In genomic region chr10:78042752-78043104, GRCh38 we compare ENCODE assay signal across 17 cellular contexts. TPM values are rescaled to one million over a fixed set of nuclear protein-coding genes. Genes with fewer than 3 reads are reported as not detected.
A peak's percentile ranks its signal among the peaks of the same experiment; 100 is the strongest.
DNase-seq lines count a peak whose midpoint lies in the region; ATAC-seq and TF ChIP-seq lines count a peak whose summit lies in the region.
"Had no signal": no experiment of that assay in that cellular context is flagged by ENCODE, and none has a peak within 500 bp of the region (broad histone marks: within the 10 kb centered on the region; RNA-seq: fewer than 3 reads in every experiment).

No MANE protein-coding gene starts in this region.

- POLR2A ChIA-PET in A673 (lab: Charles Lee; ENCODE audit: low non-redundant PET) = no interaction called here

- TF ChIP-seq CTCF in A673 (conservative IDR thresholded peaks at IDR 0.05; ENCODE audit: low read depth, low read length) = no peak
- no peak for TF ChIP-seq CTCF in GM12865 (IDR thresholded peaks at IDR 0.05; ENCODE audit: insufficient read depth, low read depth, low read length, missing control alignments)
- TF ChIP-seq CTCF in chondrocyte (IDR thresholded peaks at IDR 0.05) = no peak

- BruUV-seq in A673 (replicated peaks; lab: Mats Ljungman, UMichigan) = no TSS peak

- H3K4me1 Mint-ChIP-seq in T-helper 17 cell = peaks cover 34% of the 10 kb centered on the region
- H3K4me1 Mint-ChIP-seq in chondrocyte (ENCODE audit: low read depth) = peaks cover 47% of the 10 kb centered on the region

- H3K27ac ChIP-seq in A673 (ENCODE audit: low read depth, low read length, poor library complexity, severe bottlenecking) = peak overlapping the region; percentile 59
- H3K27ac ChIP-seq: hepatocyte had no signal

- peak overlapping the region; percentile 3 for H3K4me3 Mint-ChIP-seq in T-helper 17 cell
- H3K4me3 Mint-ChIP-seq in chondrocyte (ENCODE audit: unreplicated experiment) = no peak overlapping the region
- H3K4me3 Mint-ChIP-seq: natural killer cell had no signal

- H3K27me3 ChIP-seq in A673 (replicated peaks; ENCODE audit: insufficient read depth, low read depth, low read length, poor library complexity) = no peaks in the 10 kb centered on the region
- H3K27me3 ChIP-seq: BE2C, hepatocyte had no signal

- DNase-seq in A673 (ENCODE audit: low spot score) (no peak), GM12865 (ENCODE audit: low read depth) (peak; percentile 21), T-helper 17 cell (no peak), chondrocyte (ENCODE audit: low spot score) (no peak), NCI-H82 treated with DMSO at 0.1 percent for 48 hours (lab: John Stamatoyannopoulos, UW; ENCODE audit: unreplicated experiment) (no peak), left ventricle myocardium superior (no peak), T-helper 1 cell (no peak)
- DNase-seq: activated effector memory CD4-positive, alpha-beta T cell treated with Interleukin-2 at 50 U/mL for 16 hours; cortex of kidney; GF-D8; MM.1S; natural killer cell; NCI-H2029; small intestine had no signal

- intact Hi-C loops in A673 (cut with micrococcal nuclease; ENCODE audit: unreplicated experiment) = loop anchor here (5.0 to 10.0 kb wide), 2 partner anchors 92 to 1025 kb away; partner anchors contain the start of gene ZMIZ1
- intact Hi-C loops in left ventricle myocardium superior (cut with micrococcal nuclease) = loop anchor here (10.0 kb wide), 1 partner anchor 1152 kb away; no protein-coding TSS in a partner anchor

- H3K36me3 Mint-ChIP-seq in T-helper 17 cell (ENCODE audit: low read depth) = peaks cover 13% of the 10 kb centered on the region
- H3K36me3 Mint-ChIP-seq in chondrocyte (ENCODE audit: low read depth) = peaks cover 37% of the 10 kb centered on the region

- CTCF ChIA-PET in A673 (lab: Charles Lee) = no interaction called here

- peak overlapping the region; percentile 71 for H3K27ac Mint-ChIP-seq in T-helper 17 cell
- H3K27ac Mint-ChIP-seq in chondrocyte (ENCODE audit: unreplicated experiment) = peak overlapping the region; percentile 36

- H3K4me1 ChIP-seq in A673 (ENCODE audit: insufficient read depth, low read length, poor library complexity, severe bottlenecking) = peaks cover 30% of the 10 kb centered on the region

- no peaks in the 10 kb centered on the region for H3K27me3 Mint-ChIP-seq in T-helper 17 cell
- H3K27me3 Mint-ChIP-seq in chondrocyte (ENCODE audit: low read depth) = no peaks in the 10 kb centered on the region

- ATAC-seq in T-helper 17 cell (no peak), left ventricle myocardium superior (no peak), GM18502 (IDR thresholded peaks at IDR 0.05; ENCODE audit: poor library complexity, unreplicated experiment) (no peak)
- ATAC-seq: natural killer cell had no signal

- no peaks in the 10 kb centered on the region for H3K9me3 Mint-ChIP-seq in chondrocyte (ENCODE audit: low read depth)
- H3K9me3 Mint-ChIP-seq: natural killer cell had no signal

- no peak overlapping the region for H3K4me3 ChIP-seq in A673 (ENCODE audit: low read depth, low read length, poor library complexity, severe bottlenecking)
- H3K4me3 ChIP-seq in GM12865 (ENCODE audit: low read depth, low read length) = no peak overlapping the region
- H3K4me3 ChIP-seq: hepatocyte had no signal

- H3K36me3 ChIP-seq in A673 (ENCODE audit: insufficient read depth, low read length, poor library complexity, severe bottlenecking) = peaks cover 50% of the 10 kb centered on the region

- H3K9me3 ChIP-seq in A673 (ENCODE audit: low read depth, low read length, poor library complexity, severe bottlenecking) (no peaks in the 10 kb centered on the region), T-helper 17 cell (ENCODE audit: control insufficient read depth, low read length, poor library complexity, severe bottlenecking) (no peaks in the 10 kb centered on the region)
- H3K9me3 ChIP-seq: BE2C had no signal

RNA-seq across cellular contexts. Expression of gene RPS24, which starts 9.1 kb away (rescaled TPM):
- total RNA-seq in A673 (2021) (1,384 and 1,553 TPM in 2 replicates), T-helper 17 cell (1,000 to 10,000 TPM; 1,044 to 1,284 TPM), chondrocyte (747 to 937 TPM (median 759 TPM) in 3 replicates), left ventricle myocardium superior (807 TPM)

RNA-seq across cellular contexts. Expression of gene POLR3A, which starts 13.4 kb away (rescaled TPM):
- total RNA-seq in A673 (2021) (27.3 and 27.8 TPM in 2 replicates), T-helper 17 cell (10 to 100 TPM; 10.9 to 12.0 TPM), chondrocyte (13.1 to 17.4 TPM (median 13.9 TPM) in 3 replicates), left ventricle myocardium superior (9.7 TPM)
